Comparison of ENCODE assay signal across 1 cellular context in the genomic region with DNA sequence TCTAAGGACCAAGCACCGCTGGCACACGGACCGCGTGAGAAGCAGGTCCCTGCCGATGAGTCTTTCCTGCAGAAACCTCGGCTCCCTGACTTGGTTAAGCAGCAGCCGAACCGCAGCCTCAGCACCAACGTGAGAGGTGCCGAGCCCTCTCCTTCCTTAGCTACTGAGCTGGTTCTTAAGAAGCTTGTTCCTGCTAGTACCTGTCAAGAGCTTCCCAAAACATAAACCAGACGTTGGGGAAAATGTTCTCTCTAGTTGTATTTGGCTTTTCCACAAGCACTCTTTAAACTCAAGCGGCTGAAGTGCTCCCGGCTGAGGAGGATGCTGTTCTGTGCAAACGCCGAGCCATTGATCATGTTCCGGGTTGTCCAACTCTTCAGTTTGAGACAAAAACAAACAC.
TF ChIP-seq lines count a peak whose summit lies in the region.

No MANE protein-coding gene starts in this region.

TF ChIP-seq in WTC11, 78 proteins besides CTCF, POLR2A, EP300 and RAD21 (continued from another document):
- TF ChIP-seq, protein P1, sequence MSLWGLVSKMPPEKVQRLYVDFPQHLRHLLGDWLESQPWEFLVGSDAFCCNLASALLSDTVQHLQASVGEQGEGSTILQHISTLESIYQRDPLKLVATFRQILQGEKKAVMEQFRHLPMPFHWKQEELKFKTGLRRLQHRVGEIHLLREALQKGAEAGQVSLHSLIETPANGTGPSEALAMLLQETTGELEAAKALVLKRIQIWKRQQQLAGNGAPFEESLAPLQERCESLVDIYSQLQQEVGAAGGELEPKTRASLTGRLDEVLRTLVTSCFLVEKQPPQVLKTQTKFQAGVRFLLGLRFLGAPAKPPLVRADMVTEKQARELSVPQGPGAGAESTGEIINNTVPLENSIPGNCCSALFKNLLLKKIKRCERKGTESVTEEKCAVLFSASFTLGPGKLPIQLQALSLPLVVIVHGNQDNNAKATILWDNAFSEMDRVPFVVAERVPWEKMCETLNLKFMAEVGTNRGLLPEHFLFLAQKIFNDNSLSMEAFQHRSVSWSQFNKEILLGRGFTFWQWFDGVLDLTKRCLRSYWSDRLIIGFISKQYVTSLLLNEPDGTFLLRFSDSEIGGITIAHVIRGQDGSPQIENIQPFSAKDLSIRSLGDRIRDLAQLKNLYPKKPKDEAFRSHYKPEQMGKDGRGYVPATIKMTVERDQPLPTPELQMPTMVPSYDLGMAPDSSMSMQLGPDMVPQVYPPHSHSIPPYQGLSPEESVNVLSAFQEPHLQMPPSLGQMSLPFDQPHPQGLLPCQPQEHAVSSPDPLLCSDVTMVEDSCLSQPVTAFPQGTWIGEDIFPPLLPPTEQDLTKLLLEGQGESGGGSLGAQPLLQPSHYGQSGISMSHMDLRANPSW (CRISPR knock-in tag; conservative IDR thresholded peaks at IDR 0.05; ENCODE audit: low read depth): no peak
- TF ChIP-seq EMX1 (CRISPR knock-in tag; IDR thresholded peaks at IDR 0.05): no peak
- no peak for TF ChIP-seq PRRX2 (CRISPR knock-in tag; IDR thresholded peaks at IDR 0.05)
- TF ChIP-seq, protein P2, sequence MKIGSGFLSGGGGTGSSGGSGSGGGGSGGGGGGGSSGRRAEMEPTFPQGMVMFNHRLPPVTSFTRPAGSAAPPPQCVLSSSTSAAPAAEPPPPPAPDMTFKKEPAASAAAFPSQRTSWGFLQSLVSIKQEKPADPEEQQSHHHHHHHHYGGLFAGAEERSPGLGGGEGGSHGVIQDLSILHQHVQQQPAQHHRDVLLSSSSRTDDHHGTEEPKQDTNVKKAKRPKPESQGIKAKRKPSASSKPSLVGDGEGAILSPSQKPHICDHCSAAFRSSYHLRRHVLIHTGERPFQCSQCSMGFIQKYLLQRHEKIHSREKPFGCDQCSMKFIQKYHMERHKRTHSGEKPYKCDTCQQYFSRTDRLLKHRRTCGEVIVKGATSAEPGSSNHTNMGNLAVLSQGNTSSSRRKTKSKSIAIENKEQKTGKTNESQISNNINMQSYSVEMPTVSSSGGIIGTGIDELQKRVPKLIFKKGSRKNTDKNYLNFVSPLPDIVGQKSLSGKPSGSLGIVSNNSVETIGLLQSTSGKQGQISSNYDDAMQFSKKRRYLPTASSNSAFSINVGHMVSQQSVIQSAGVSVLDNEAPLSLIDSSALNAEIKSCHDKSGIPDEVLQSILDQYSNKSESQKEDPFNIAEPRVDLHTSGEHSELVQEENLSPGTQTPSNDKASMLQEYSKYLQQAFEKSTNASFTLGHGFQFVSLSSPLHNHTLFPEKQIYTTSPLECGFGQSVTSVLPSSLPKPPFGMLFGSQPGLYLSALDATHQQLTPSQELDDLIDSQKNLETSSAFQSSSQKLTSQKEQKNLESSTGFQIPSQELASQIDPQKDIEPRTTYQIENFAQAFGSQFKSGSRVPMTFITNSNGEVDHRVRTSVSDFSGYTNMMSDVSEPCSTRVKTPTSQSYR (CRISPR knock-in tag; IDR thresholded peaks at IDR 0.05): no peak
- TF ChIP-seq SMAD4 (CRISPR knock-in tag; IDR thresholded peaks at IDR 0.05): no peak
- no peak for TF ChIP-seq ZNF138 (CRISPR knock-in tag; conservative IDR thresholded peaks at IDR 0.05)
- no peak for TF ChIP-seq CREB1 (CRISPR knock-in tag; IDR thresholded peaks at IDR 0.05)
- TF ChIP-seq FOXJ3 (CRISPR knock-in tag; IDR thresholded peaks at IDR 0.05; ENCODE audit: borderline replicate concordance): no peak
- TF ChIP-seq SOX15 (CRISPR knock-in tag; IDR thresholded peaks at IDR 0.05): no peak
- TF ChIP-seq, protein P3, sequence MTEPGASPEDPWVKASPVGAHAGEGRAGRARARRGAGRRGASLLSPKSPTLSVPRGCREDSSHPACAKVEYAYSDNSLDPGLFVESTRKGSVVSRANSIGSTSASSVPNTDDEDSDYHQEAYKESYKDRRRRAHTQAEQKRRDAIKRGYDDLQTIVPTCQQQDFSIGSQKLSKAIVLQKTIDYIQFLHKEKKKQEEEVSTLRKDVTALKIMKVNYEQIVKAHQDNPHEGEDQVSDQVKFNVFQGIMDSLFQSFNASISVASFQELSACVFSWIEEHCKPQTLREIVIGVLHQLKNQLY (CRISPR knock-in tag; IDR thresholded peaks at IDR 0.05): no peak
- TF ChIP-seq, protein P4, sequence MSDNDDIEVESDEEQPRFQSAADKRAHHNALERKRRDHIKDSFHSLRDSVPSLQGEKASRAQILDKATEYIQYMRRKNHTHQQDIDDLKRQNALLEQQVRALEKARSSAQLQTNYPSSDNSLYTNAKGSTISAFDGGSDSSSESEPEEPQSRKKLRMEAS (CRISPR knock-in tag; IDR thresholded peaks at IDR 0.05): no peak
- TF ChIP-seq, protein P5, sequence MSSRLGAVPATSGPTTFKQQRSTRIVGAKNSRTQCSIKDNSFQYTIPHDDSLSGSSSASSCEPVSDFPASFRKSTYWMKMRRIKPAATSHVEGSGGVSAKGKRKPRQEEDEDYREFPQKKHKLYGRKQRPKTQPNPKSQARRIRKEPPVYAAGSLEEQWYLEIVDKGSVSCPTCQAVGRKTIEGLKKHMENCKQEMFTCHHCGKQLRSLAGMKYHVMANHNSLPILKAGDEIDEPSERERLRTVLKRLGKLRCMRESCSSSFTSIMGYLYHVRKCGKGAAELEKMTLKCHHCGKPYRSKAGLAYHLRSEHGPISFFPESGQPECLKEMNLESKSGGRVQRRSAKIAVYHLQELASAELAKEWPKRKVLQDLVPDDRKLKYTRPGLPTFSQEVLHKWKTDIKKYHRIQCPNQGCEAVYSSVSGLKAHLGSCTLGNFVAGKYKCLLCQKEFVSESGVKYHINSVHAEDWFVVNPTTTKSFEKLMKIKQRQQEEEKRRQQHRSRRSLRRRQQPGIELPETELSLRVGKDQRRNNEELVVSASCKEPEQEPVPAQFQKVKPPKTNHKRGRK (CRISPR knock-in tag; IDR thresholded peaks at IDR 0.05; ENCODE audit: borderline replicate concordance): no peak
- TF ChIP-seq, protein P6, sequence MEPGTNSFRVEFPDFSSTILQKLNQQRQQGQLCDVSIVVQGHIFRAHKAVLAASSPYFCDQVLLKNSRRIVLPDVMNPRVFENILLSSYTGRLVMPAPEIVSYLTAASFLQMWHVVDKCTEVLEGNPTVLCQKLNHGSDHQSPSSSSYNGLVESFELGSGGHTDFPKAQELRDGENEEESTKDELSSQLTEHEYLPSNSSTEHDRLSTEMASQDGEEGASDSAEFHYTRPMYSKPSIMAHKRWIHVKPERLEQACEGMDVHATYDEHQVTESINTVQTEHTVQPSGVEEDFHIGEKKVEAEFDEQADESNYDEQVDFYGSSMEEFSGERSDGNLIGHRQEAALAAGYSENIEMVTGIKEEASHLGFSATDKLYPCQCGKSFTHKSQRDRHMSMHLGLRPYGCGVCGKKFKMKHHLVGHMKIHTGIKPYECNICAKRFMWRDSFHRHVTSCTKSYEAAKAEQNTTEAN (CRISPR knock-in tag; IDR thresholded peaks at IDR 0.05): no peak
